In the genomic region with DNA sequence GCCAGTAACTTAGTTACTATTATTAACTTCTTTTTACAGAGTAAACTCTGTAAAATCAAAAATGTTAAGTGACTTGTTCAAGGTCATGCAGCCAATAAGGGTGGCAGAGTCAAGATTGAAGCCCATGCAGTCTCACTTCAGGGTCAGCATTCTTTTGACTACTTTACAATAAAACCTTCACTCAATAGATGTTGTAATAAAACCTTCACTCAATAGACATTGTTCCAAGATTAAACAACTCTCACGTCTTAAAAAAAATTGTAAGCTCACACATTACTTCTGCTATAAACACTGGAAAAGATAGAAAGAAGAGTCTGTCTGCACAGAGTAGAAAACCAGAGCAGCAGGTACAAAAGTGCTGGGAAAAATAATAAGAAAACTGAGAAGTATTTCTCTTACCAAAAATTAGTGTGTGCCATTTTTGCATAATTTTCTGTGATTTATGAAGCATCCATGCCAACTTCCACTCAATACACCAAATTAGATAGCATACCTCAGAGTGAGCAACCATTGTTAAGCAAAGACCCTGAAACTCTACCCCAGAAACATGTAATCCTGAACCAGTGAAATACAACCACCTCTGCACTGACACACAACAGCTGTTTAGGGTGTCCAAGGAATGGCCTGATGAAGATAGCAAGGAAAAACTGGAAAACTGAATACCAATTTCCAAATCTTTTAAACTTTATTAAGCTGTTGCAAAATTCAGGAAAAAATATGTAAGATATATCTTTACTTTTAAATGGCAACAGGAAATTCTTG, we compare ENCODE assay signal across 23 cellular contexts. TPM values are rescaled to one million over a fixed set of nuclear protein-coding genes. Genes with fewer than 3 reads are reported as not detected.
"Had no signal": no experiment of that assay in that cellular context is flagged by ENCODE, and none has a peak within 500 bp of the region (broad histone marks: within the 10 kb centered on the region; RNA-seq: fewer than 3 reads in every experiment).

No MANE protein-coding gene starts in this region.

- H3K27ac ChIP-seq: dorsolateral prefrontal cortex, epithelial cell of prostate, left lung, ovary, right lobe of liver, thoracic aorta, tibial nerve, upper lobe of left lung had no signal

- FAIRE-seq: colon, kidney, small intestine, urothelium cell line had no signal

- H3K36me3 ChIP-seq: gastrocnemius medialis, left lung, ovary, right lobe of liver, thoracic aorta, tibial nerve, upper lobe of left lung had no signal

- H3K9me3 ChIP-seq: gastrocnemius medialis, left lung, ovary, right lobe of liver, thoracic aorta, tibial nerve, upper lobe of left lung had no signal

- H3K4me3 ChIP-seq: dorsolateral prefrontal cortex, gastrocnemius medialis, left lung, ovary, right lobe of liver, thoracic aorta, tibial nerve, upper lobe of left lung had no signal

- H3K27me3 ChIP-seq: dorsolateral prefrontal cortex, gastrocnemius medialis, left lung, ovary, right lobe of liver, tibial nerve, upper lobe of left lung had no signal

- H3K4me1 ChIP-seq: left lung, right lobe of liver, upper lobe of left lung had no signal

- DNase-seq: dorsolateral prefrontal cortex; effector CD4-positive, alpha-beta T cell; foreskin fibroblast; gastrocnemius medialis; head of caudate nucleus; kidney; left lung; naive thymus-derived CD8-positive, alpha-beta T cell; occipital lobe; ovary; posterior cingulate gyrus; right lobe of liver; small intestine; stimulated activated CD4-positive, alpha-beta T cell treated with anti-CD3 and anti-CD28 coated beads, Interleukin-15, amount 100 ng/mL, for 24 hours; stimulated activated CD4-positive, alpha-beta T cell treated with anti-CD3 and anti-CD28 coated beads, Interleukin-2, amount 100 ng/mL, for 48 hours; stimulated activated naive B cell treated with anti-CD40 and anti-IgM and Interleukin-4, amounts not matched to agents 10 μg/mL and 1 μg/mL and 100 μg/mL, for 72 hours; upper lobe of left lung had no signal

- ATAC-seq: esophagus mucosa; gastrocnemius medialis; left lung; naive thymus-derived CD8-positive, alpha-beta T cell; right lobe of liver; stimulated activated naive B cell treated with anti-CD40 and anti-IgM and Interleukin-4, amounts not matched to agents 10 μg/mL and 1 μg/mL and 100 μg/mL, for 72 hours had no signal

RNA-seq across cellular contexts. Expression of gene SOX6, which starts 4.9 kb away (rescaled TPM):
- total RNA-seq: naive thymus-derived CD8-positive, alpha-beta T cell had no signal
